ENCODE assay signal across 1 cellular context in the genomic region with DNA sequence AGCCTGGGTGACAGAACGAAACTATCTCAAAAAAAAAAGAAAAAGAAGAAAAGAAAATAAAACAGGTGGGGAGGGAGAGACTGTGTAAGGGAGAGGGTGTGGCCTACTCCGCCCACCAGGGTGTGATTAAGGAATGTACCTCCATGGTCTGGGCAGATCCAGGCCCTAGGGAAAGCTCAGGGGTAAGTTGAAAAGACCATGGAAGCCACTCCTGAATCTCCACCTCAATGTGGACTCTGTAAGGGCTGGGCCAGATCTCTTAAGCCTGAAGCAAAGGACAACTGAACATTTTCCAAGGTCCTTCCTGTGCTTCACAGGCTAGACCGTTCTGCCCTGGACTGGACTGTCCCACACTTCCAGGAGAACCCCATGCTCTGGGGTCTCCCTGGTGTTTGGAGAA.
A peak's percentile ranks its signal among the peaks of the same experiment; 100 is the strongest.
TF ChIP-seq lines count a peak whose summit lies in the region.

No MANE protein-coding gene starts in this region.

TF ChIP-seq in K562, 482 proteins besides CTCF, POLR2A, EP300 and RAD21:
- TF ChIP-seq EGR1 (conservative IDR thresholded peaks at IDR 0.05), result peak; percentile 31; the same call in 1 of the 2 replicates
- TF ChIP-seq, protein P1, sequence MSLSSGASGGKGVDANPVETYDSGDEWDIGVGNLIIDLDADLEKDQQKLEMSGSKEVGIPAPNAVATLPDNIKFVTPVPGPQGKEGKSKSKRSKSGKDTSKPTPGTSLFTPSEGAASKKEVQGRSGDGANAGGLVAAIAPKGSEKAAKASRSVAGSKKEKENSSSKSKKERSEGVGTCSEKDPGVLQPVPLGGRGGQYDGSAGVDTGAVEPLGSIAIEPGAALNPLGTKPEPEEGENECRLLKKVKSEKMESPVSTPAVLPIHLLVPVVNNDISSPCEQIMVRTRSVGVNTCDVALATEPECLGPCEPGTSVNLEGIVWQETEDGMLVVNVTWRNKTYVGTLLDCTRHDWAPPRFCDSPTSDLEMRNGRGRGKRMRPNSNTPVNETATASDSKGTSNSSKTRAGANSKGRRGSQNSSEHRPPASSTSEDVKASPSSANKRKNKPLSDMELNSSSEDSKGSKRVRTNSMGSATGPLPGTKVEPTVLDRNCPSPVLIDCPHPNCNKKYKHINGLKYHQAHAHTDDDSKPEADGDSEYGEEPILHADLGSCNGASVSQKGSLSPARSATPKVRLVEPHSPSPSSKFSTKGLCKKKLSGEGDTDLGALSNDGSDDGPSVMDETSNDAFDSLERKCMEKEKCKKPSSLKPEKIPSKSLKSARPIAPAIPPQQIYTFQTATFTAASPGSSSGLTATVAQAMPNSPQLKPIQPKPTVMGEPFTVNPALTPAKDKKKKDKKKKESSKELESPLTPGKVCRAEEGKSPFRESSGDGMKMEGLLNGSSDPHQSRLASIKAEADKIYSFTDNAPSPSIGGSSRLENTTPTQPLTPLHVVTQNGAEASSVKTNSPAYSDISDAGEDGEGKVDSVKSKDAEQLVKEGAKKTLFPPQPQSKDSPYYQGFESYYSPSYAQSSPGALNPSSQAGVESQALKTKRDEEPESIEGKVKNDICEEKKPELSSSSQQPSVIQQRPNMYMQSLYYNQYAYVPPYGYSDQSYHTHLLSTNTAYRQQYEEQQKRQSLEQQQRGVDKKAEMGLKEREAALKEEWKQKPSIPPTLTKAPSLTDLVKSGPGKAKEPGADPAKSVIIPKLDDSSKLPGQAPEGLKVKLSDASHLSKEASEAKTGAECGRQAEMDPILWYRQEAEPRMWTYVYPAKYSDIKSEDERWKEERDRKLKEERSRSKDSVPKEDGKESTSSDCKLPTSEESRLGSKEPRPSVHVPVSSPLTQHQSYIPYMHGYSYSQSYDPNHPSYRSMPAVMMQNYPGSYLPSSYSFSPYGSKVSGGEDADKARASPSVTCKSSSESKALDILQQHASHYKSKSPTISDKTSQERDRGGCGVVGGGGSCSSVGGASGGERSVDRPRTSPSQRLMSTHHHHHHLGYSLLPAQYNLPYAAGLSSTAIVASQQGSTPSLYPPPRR (CRISPR knock-in tag; IDR thresholded peaks at IDR 0.05; ENCODE audit: borderline replicate concordance), result no peak
- TF ChIP-seq KLF10 (CRISPR knock-in tag; IDR thresholded peaks at IDR 0.05), result no peak
- TF ChIP-seq MECOM (CRISPR knock-in tag; IDR thresholded peaks at IDR 0.05), result no peak
- TF ChIP-seq ARHGAP35 (IDR thresholded peaks at IDR 0.05; ENCODE audit: partially characterized antibody), result no peak
